ENCODE assay signal across 9 cellular contexts in the genomic region with DNA sequence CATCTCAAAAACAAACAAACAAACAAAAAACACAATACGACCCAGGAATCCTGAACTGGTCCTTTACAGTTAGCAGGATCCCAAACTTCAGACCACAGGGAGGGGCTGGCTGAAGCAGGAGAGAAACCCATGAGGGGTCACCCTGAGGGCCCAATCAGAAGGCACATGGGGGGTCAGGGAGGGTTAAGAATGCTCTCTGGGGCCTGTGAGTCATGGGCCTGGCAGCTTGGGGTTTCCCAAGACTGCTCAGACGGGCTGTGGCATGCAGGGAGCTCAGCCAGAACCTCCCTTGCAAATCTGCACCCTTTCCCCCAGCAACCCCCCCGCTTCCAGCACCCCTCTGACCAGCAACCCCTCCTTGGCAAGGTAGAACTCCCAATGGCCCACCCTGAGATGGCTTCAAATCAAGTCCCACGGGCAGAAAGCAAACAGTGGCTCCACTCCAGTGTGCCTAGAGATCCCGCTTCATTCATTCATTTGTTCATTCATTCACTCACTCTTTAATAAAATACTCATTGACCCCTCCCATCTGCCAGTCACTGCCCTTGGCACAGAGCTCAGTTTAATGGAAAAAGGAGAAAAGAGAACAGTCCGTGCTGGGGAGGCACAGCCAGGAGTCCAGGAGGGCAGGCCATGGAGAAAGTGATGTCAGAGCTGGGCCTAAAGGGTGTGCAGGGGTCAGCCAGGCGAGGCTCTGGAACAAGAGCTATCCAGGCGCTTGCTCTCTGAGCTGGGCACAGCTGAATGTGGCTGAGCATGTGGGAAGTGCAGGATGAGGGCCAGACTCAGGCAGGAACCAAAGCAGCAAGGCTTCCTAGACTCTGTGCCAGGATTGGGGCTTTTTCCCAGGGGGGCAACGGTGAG. TPM values are rescaled to one million over a fixed set of nuclear protein-coding genes. Genes with fewer than 3 reads are reported as not detected.
DNase-seq lines count a peak whose midpoint lies in the region; ATAC-seq and TF ChIP-seq lines count a peak whose summit lies in the region.
"Had no signal": no experiment of that assay in that cellular context is flagged by ENCODE, and none has a peak within 500 bp of the region (broad histone marks: within the 10 kb centered on the region; RNA-seq: fewer than 3 reads in every experiment).

No MANE protein-coding gene starts in this region.

- no peak overlapping the region for H3K4me3 Mint-ChIP-seq in CD4-positive, alpha-beta memory T cell

- no peaks in the 10 kb centered on the region for H3K9me3 Mint-ChIP-seq in CD4-positive, alpha-beta memory T cell

- no peaks in the 10 kb centered on the region for H3K9me3 ChIP-seq in CD4-positive, alpha-beta memory T cell (ENCODE audit: control insufficient read depth in 1 of 2, low read length in 2 of 2)
- H3K9me3 ChIP-seq: neutrophil had no signal

- peaks cover 0 to 2% (median 0%) of the 10 kb centered on the region in 4 donors for H3K4me1 Mint-ChIP-seq in CD4-positive, alpha-beta memory T cell

- H3K27me3 Mint-ChIP-seq in CD4-positive, alpha-beta memory T cell: peaks cover 2 to 4% of the 10 kb centered on the region in 2 donors

- H3K36me3 ChIP-seq in CD4-positive, alpha-beta memory T cell (ENCODE audit: insufficient read depth, low read length): no peaks in the 10 kb centered on the region
- H3K36me3 ChIP-seq: neutrophil had no signal

- H3K4me3 ChIP-seq in fibroblast of the aortic adventitia (ENCODE audit: low read depth, low read length): no peak overlapping the region
- no peak overlapping the region for H3K4me3 ChIP-seq in retinal pigment epithelial cell (ENCODE audit: low read length)
- H3K4me3 ChIP-seq in CD4-positive, alpha-beta memory T cell (ENCODE audit: low read length in 2 of 2): no peak overlapping the region

- no peaks in the 10 kb centered on the region for H3K27me3 ChIP-seq in CD4-positive, alpha-beta memory T cell (ENCODE audit: insufficient read depth, low read length)

- H3K4me1 ChIP-seq in CD4-positive, alpha-beta memory T cell (ENCODE audit: insufficient read depth, low read length): no peaks in the 10 kb centered on the region

- CTCF ChIA-PET in RWPE1 (lab: Yijun Ruan, JAX): interaction anchor here (0.6 to 0.7 kb wide), 3 partner anchors 117 to 1131 kb away, joined by 3 to 7 read pairs (median 3); no protein-coding TSS in a partner anchor
- CTCF ChIA-PET in CD4-positive, alpha-beta memory T cell (lab: Charles Lee; ENCODE audit: partially characterized antibody): interaction anchor here (1.1 to 1.3 kb wide), 2 partner anchors 8 to 255 kb away, joined by 3 to 5 read pairs; no protein-coding TSS in a partner anchor

- TF ChIP-seq CTCF in RWPE1 (conservative IDR thresholded peaks at IDR 0.05; ENCODE audit: low read depth): no peak
- TF ChIP-seq CTCF in fibroblast of the aortic adventitia (IDR thresholded peaks at IDR 0.05; ENCODE audit: insufficient read depth, low read length): no peak
- TF ChIP-seq CTCF in retinal pigment epithelial cell (conservative IDR thresholded peaks at IDR 0.05; ENCODE audit: low read depth, low read length): no peak

- intact Hi-C loops in CD4-positive, alpha-beta memory T cell (cut with micrococcal nuclease): no loop called here

- ATAC-seq in HG03378 (IDR thresholded peaks at IDR 0.05; ENCODE audit: unreplicated experiment): no peak

- DNase-seq in GM04504 (ENCODE audit: low read depth) (peak; percentile 93), RWPE1 (ENCODE audit: low spot score) (peak; percentile 98), fibroblast of the aortic adventitia (ENCODE audit: low read depth) (peak; percentile 97), retinal pigment epithelial cell (ENCODE audit: low read depth) (peak; percentile 94), SHP77 (lab: John Stamatoyannopoulos, UW) (no peak), NCI-H1417 (lab: John Stamatoyannopoulos, UW) (no peak)
- no peak for DNase-seq in CD4-positive, alpha-beta memory T cell

- H3K27ac Mint-ChIP-seq in CD4-positive, alpha-beta memory T cell: no peak overlapping the region

- peak overlapping the region; percentile 99 for H3K27ac ChIP-seq in RWPE1
- no peak overlapping the region for H3K27ac ChIP-seq in CD4-positive, alpha-beta memory T cell (ENCODE audit: low read depth, low read length)
- H3K27ac ChIP-seq: neutrophil had no signal

- POLR2A ChIA-PET in RWPE1 (lab: Yijun Ruan, JAX; ENCODE audit: low non-redundant PET): no interaction called here
- POLR2A ChIA-PET in CD4-positive, alpha-beta memory T cell (lab: Charles Lee; ENCODE audit: partially characterized antibody): no interaction called here

- no peaks in the 10 kb centered on the region for H3K36me3 Mint-ChIP-seq in CD4-positive, alpha-beta memory T cell

RNA-seq across cellular contexts. Expression of a gene that starts 8.2 kb away (rescaled TPM):
- 1.9 and 2.0 TPM in 2 replicates for total RNA-seq in fibroblast of the aortic adventitia (ENCODE audit: low replicate concordance)
- total RNA-seq in CD4-positive, alpha-beta memory T cell: 1 to 10 TPM; 1.2 to 1.7 TPM
- polyA plus RNA-seq in CD4-positive, alpha-beta memory T cell: 1 to 10 TPM in 1 of 2 donors, under 1 TPM in 1; 0.26 to 1.1 TPM

RNA-seq across cellular contexts. Expression of a gene that starts 40.6 kb away (rescaled TPM):
- total RNA-seq in fibroblast of the aortic adventitia (ENCODE audit: low replicate concordance): 41.0 and 114 TPM in 2 replicates
- total RNA-seq in CD4-positive, alpha-beta memory T cell: not detected
- not detected for polyA plus RNA-seq in CD4-positive, alpha-beta memory T cell

RNA-seq across cellular contexts. Expression of a gene that starts 48.3 kb away (rescaled TPM):
- 20.5 and 24.3 TPM in 2 replicates for total RNA-seq in fibroblast of the aortic adventitia (ENCODE audit: low replicate concordance)
- total RNA-seq in CD4-positive, alpha-beta memory T cell: 10 to 100 TPM; 80.8 to 87.8 TPM
- 10 to 100 TPM in 1 of 2 donors, 1 to 10 TPM in 1; 2.4 to 44.0 TPM for polyA plus RNA-seq in CD4-positive, alpha-beta memory T cell

RNA-seq across cellular contexts. Expression of a gene that starts 56.9 kb away (rescaled TPM):
- total RNA-seq in fibroblast of the aortic adventitia (ENCODE audit: low replicate concordance): not detected in 2 replicates
- not detected for total RNA-seq in CD4-positive, alpha-beta memory T cell
- not detected for polyA plus RNA-seq in CD4-positive, alpha-beta memory T cell

Comparison
In these comparisons a context has a peak if more than half of its experiments do, and no peak if none do; other contexts are left out.
1. DNase-seq: peak in GM04504 (single experiment), RWPE1 (single experiment), fibroblast of the aortic adventitia (single experiment) and retinal pigment epithelial cell (single experiment); none in SHP77 (0 of 2), NCI-H1417 (0 of 3) and CD4-positive, alpha-beta memory T cell (0 of 5).
2. RNA of a gene that starts 40.6 kb away (total RNA-seq): 41.0 to 114 TPM in fibroblast of the aortic adventitia; not detected in CD4-positive, alpha-beta memory T cell; every median in the first group is over 10 times any median in the second.